16 cellular contexts compared by ENCODE assay signal in genomic region chr12:9319044-9319841, GRCh38.
DNase-seq lines count a peak whose midpoint lies in the region; ATAC-seq, FAIRE-seq and TF ChIP-seq lines count a peak whose summit lies in the region.
"Had no signal": no experiment of that assay in that cellular context is flagged by ENCODE, and none has a peak within 500 bp of the region (broad histone marks: within the 10 kb centered on the region; RNA-seq: fewer than 3 reads in every experiment).

No MANE protein-coding gene starts in this region.

- no peak overlapping the region for H3K27ac ChIP-seq in small intestine (ENCODE audit: low read depth in 1 of 2, low read length in 1 of 2)
- H3K27ac ChIP-seq: cardiac muscle cell had no signal

- TF ChIP-seq CTCF in LNCaP clone FGC (IDR thresholded peaks at IDR 0.05; ENCODE audit: control insufficient read depth, extremely low read depth, insufficient read depth) = peak; percentile 27; the same call in 1 of the 2 replicates
- peak; percentile 42 for TF ChIP-seq CTCF in fibroblast of pulmonary artery (IDR thresholded peaks at IDR 0.05; ENCODE audit: low read length, missing control alignments)

- H3K9me3 Mint-ChIP-seq in stimulated activated naive CD8-positive, alpha-beta T cell treated with anti-CD3 and anti-CD28 coated beads, Interleukin-15, amount 100 ng/mL, for 72 hours = no peaks in the 10 kb centered on the region
- H3K9me3 Mint-ChIP-seq: CD4-positive, CD25-positive, alpha-beta regulatory T cell; T-helper 1 cell treated with Interleukin-12 subunit alpha and Interleukin-12 subunit beta and Interleukin-4 antibody, amounts not matched to agents 30 μg/mL and 1 μg/mL, for 36 hours had no signal

- peak overlapping the region in 1 of 2 donors; percentile 3 for H3K27ac Mint-ChIP-seq in stimulated activated naive CD8-positive, alpha-beta T cell treated with anti-CD3 and anti-CD28 coated beads, Interleukin-15, amount 100 ng/mL, for 72 hours
- H3K27ac Mint-ChIP-seq: CD4-positive, CD25-positive, alpha-beta regulatory T cell; T-helper 1 cell treated with Interleukin-12 subunit alpha and Interleukin-12 subunit beta and Interleukin-4 antibody, amounts not matched to agents 30 μg/mL and 1 μg/mL, for 36 hours had no signal

- H3K4me3 ChIP-seq in LNCaP clone FGC (ENCODE audit: low read depth, low read length) (no peak overlapping the region), fibroblast of pulmonary artery (replicated peaks; ENCODE audit: low read depth, low read length) (no peak overlapping the region), small intestine (ENCODE audit: low read depth in 1 of 2, low read length in 2 of 2) (no peak overlapping the region)
- H3K4me3 ChIP-seq: cardiac muscle cell had no signal

- H3K27me3 Mint-ChIP-seq in stimulated activated naive CD8-positive, alpha-beta T cell treated with anti-CD3 and anti-CD28 coated beads, Interleukin-15, amount 100 ng/mL, for 72 hours = no peaks in the 10 kb centered on the region
- H3K27me3 Mint-ChIP-seq: CD4-positive, CD25-positive, alpha-beta regulatory T cell had no signal

- H3K4me3 Mint-ChIP-seq in stimulated activated naive CD8-positive, alpha-beta T cell treated with anti-CD3 and anti-CD28 coated beads, Interleukin-15, amount 100 ng/mL, for 72 hours = no peak overlapping the region
- H3K4me3 Mint-ChIP-seq: CD4-positive, CD25-positive, alpha-beta regulatory T cell; T-helper 1 cell treated with Interleukin-12 subunit alpha and Interleukin-12 subunit beta and Interleukin-4 antibody, amounts not matched to agents 30 μg/mL and 1 μg/mL, for 36 hours had no signal

- H3K36me3 ChIP-seq in small intestine (ENCODE audit: control insufficient read depth in 2 of 2, insufficient read depth in 2 of 2, low read length in 2 of 2) = no peaks in the 10 kb centered on the region
- H3K36me3 ChIP-seq: cardiac muscle cell had no signal

- H3K27me3 ChIP-seq in small intestine (ENCODE audit: control insufficient read depth in 2 of 2, insufficient read depth in 2 of 2, low read length in 2 of 2) = no peaks in the 10 kb centered on the region
- H3K27me3 ChIP-seq: cardiac muscle cell had no signal

- 73 to 77% (median 76%) methylated on average over 8 of the region's 8 CpGs for WGBS in small intestine, 3 donors

- H3K4me1 Mint-ChIP-seq in stimulated activated naive CD8-positive, alpha-beta T cell treated with anti-CD3 and anti-CD28 coated beads, Interleukin-15, amount 100 ng/mL, for 72 hours = no peaks in the 10 kb centered on the region

- peak; percentile 75 for ATAC-seq in stimulated activated naive CD8-positive, alpha-beta T cell treated with anti-CD3 and anti-CD28 coated beads, Interleukin-15, amount 100 ng/mL, for 72 hours
- ATAC-seq in stimulated activated naive CD8-positive, alpha-beta T cell treated with anti-CD3 and anti-CD28 coated beads, Interleukin-15, Interleukin-2, amounts not matched to agents 100 U/mL and 50 U/mL, for 24 hours = no peak
- no peak for ATAC-seq in HG03045 (IDR thresholded peaks at IDR 0.05; ENCODE audit: unreplicated experiment)

- no peaks in the 10 kb centered on the region for H3K9me3 ChIP-seq in small intestine (ENCODE audit: control insufficient read depth, low read depth)

- DNase-seq in stimulated activated naive CD8-positive, alpha-beta T cell treated with anti-CD3 and anti-CD28 coated beads, Interleukin-15, amount 100 ng/mL, for 72 hours = no peak
- DNase-seq in stimulated activated naive CD8-positive, alpha-beta T cell treated with anti-CD3 and anti-CD28 coated beads, Interleukin-15, Interleukin-2, amounts not matched to agents 100 U/mL and 50 U/mL, for 24 hours = no peak
- DNase-seq in LNCaP clone FGC (ENCODE audit: low read depth) (no peak), fibroblast of pulmonary artery (ENCODE audit: low read depth) (peak; percentile 22), small intestine (no peak), glomerular visceral epithelial cell (ENCODE audit: extremely low spot score) (no peak), NCI-H2081 treated with DMSO at 0.1 percent for 48 hours (lab: John Stamatoyannopoulos, UW) (no peak)
- DNase-seq: activated CD8-positive, alpha-beta memory T cell treated with anti-CD3 and anti-CD28 coated beads, Interleukin-2, amount 50 U/mL, for 4 hours; CD4-positive, CD25-positive, alpha-beta regulatory T cell; left colon; NCI-H1694; NCI-H82; occipital lobe had no signal

- H3K4me1 ChIP-seq in small intestine (ENCODE audit: control insufficient read depth in 2 of 2, insufficient read depth in 1 of 2, low read depth in 1 of 2, low read length in 1 of 2) = no peaks in the 10 kb centered on the region

- no peak for FAIRE-seq in small intestine (lab: Jason Lieb, UNC)
